In genomic region chr11:68032003-68032402, GRCh38 we compare ENCODE assay signal across 9 cellular contexts. TPM values are rescaled to one million over a fixed set of nuclear protein-coding genes. Genes with fewer than 3 reads are reported as not detected.
DNase-seq lines count a peak whose midpoint lies in the region; ATAC-seq, FAIRE-seq and TF ChIP-seq lines count a peak whose summit lies in the region.
"Had no signal": no experiment of that assay in that cellular context is flagged by ENCODE, and none has a peak within 500 bp of the region (broad histone marks: within the 10 kb centered on the region; RNA-seq: fewer than 3 reads in every experiment).

No MANE protein-coding gene starts in this region.

- H3K14ac ChIP-seq in H9 (ENCODE audit: insufficient read depth, low read length), result no peak overlapping the region

- FAIRE-seq in A549 (lab: Jason Lieb, UNC) (no peak), kidney (lab: Jason Lieb, UNC) (no peak), small intestine (lab: Jason Lieb, UNC) (no peak)

- no peak for DNase-seq in A549 (ENCODE audit: low read depth in 1 of 2, low spot score in 1 of 2)
- no peak for DNase-seq in H9
- DNase-seq in activated T-helper 2 cell treated with anti-CD3 and anti-CD28 coated beads, Interferon-gamma antibody, Interleukin-2, Interleukin-4, amounts not matched to agents 10 μg/mL and 5 μg/mL and 100 μg/mL, durations not matched to agents 14 hours and 24 hours and 36 hours (ENCODE audit: low spot score), result no peak
- no peak for DNase-seq in kidney
- DNase-seq in small intestine, result no peak
- no peak for DNase-seq in stimulated activated naive CD4-positive, alpha-beta T cell treated with Interleukin-2 at 50 U/mL for 16 hours (lab: John Stamatoyannopoulos, UW)
- no peak for DNase-seq in AG08395 (ENCODE audit: low spot score)
- DNase-seq: lower lobe of right lung had no signal

- no peak overlapping the region for H2BK120ac ChIP-seq in H9 (ENCODE audit: low read depth, low read length, poor library complexity, severe bottlenecking)

- H3K27ac Mint-ChIP-seq in H9, result peak overlapping the region in 2 of 3 experiments; percentile 4 to 26; a peak in 2 of 7 replicates
- H3K27ac Mint-ChIP-seq in activated T-helper 2 cell treated with anti-CD3 and anti-CD28 coated beads, Interferon-gamma antibody, Interleukin-2, Interleukin-4, amounts not matched to agents 10 μg/mL and 5 μg/mL and 100 μg/mL, durations not matched to agents 14 hours and 24 hours and 36 hours, result peak overlapping the region; percentile 95

- 85% methylated on average over 8 of the region's 9 CpGs for WGBS in A549 (ENCODE audit: missing lambda C conversion rate)
- no CpG with 5 or more reads among the region's 9 CpGs for WGBS in H9 (ENCODE audit: extremely low coverage, insufficient read length, low lambda C conversion rate)
- WGBS in small intestine, 3 donors, result 48 to 67% (median 65%) methylated on average over 7 to 9 of the region's 9 CpGs

- no peak overlapping the region for H3T11ph ChIP-seq in H9 (ENCODE audit: low read length)

- peaks cover 22 to 24% of the 10 kb centered on the region in 2 experiments for H3K4me1 Mint-ChIP-seq in H9
- H3K4me1 Mint-ChIP-seq in activated T-helper 2 cell treated with anti-CD3 and anti-CD28 coated beads, Interferon-gamma antibody, Interleukin-2, Interleukin-4, amounts not matched to agents 10 μg/mL and 5 μg/mL and 100 μg/mL, durations not matched to agents 14 hours and 24 hours and 36 hours (ENCODE audit: low read depth), result peaks cover 27% of the 10 kb centered on the region

- H3K4ac ChIP-seq in H9 (ENCODE audit: low read depth, low read length), result no peak overlapping the region

- no peak overlapping the region for H2BK12ac ChIP-seq in H9 (ENCODE audit: insufficient read length, low read depth, low read length)

- H3K4me3 ChIP-seq in A549 (peak overlapping the region; percentile 94; the same call in 2 of the 3 replicates), kidney (ENCODE audit: low read length in 2 of 2) (peak overlapping the region; percentile 20 to 96), small intestine (ENCODE audit: low read depth in 1 of 2, low read length in 2 of 2) (no peak overlapping the region)

- POLR2A ChIA-PET in A549 (lab: Yijun Ruan, JAX), result interaction anchor here (2.5 kb wide), 1 partner anchor 19 kb away, joined by 16 read pairs; no protein-coding TSS in a partner anchor

- H3K56ac ChIP-seq in H9 (ENCODE audit: insufficient read length, low read depth, low read length), result no peak overlapping the region

- H3K23ac ChIP-seq in H9 (ENCODE audit: insufficient read length, low read depth, low read length), result no peak overlapping the region

- no peaks in the 10 kb centered on the region for H4K20me1 ChIP-seq in H9 (ENCODE audit: control insufficient read depth, insufficient read depth, insufficient read length)

- H2BK5ac ChIP-seq in H9 (ENCODE audit: insufficient read length, low read length), result no peak overlapping the region

- H3K79me1 ChIP-seq in H9 (ENCODE audit: insufficient read depth, low read depth, low read length, poor library complexity, severe bottlenecking), result peaks cover 5% of the 10 kb centered on the region

- no peak overlapping the region for H4K5ac ChIP-seq in H9 (ENCODE audit: insufficient read length, low read depth, low read length)

- no peak for TF ChIP-seq RAD21 in A549 (conservative IDR thresholded peaks at IDR 0.05 in 1 of 2, IDR thresholded peaks at IDR 0.05 in 1 of 2)

- no peak for TF ChIP-seq CTCF in A549 (IDR thresholded peaks at IDR 0.05)
- TF ChIP-seq CTCF in H9 (conservative IDR thresholded peaks at IDR 0.05), result no peak
- TF ChIP-seq CTCF in kidney (IDR thresholded peaks at IDR 0.05; ENCODE audit: borderline replicate concordance, extremely low read depth, insufficient read depth), result no peak

- H3K23me2 ChIP-seq in H9 (ENCODE audit: insufficient read length, low read depth, low read length, poor library complexity, severe bottlenecking), result peaks cover 8% of the 10 kb centered on the region

- H3K9me3 ChIP-seq in A549 (no peaks in the 10 kb centered on the region), H9 (ENCODE audit: control insufficient read depth, low read depth, low read length) (no peaks in the 10 kb centered on the region), kidney (ENCODE audit: control insufficient read depth in 1 of 2, low read length in 2 of 2) (no peaks in the 10 kb centered on the region), small intestine (ENCODE audit: control insufficient read depth, low read depth) (no peaks in the 10 kb centered on the region)
- H3K9me3 ChIP-seq: lower lobe of right lung had no signal

- no peak overlapping the region for H4K8ac ChIP-seq in H9 (replicated peaks; ENCODE audit: insufficient read length, low read depth, low read length)

- TF ChIP-seq EP300 in A549 (IDR thresholded peaks at IDR 0.05), result no peak

- CTCF ChIA-PET in A549 (lab: Yijun Ruan, JAX), result interaction anchor here (1.1 to 1.3 kb wide), 4 partner anchors 10 to 76 kb away, joined by 3 to 4 read pairs (median 3); partner anchors contain the start of gene ALDH3B1

- no peak overlapping the region for H2AK5ac ChIP-seq in H9 (ENCODE audit: insufficient read length, low read length)

- no peak overlapping the region for H3K18ac ChIP-seq in H9 (ENCODE audit: insufficient read length, low read depth, low read length)

- H3K27ac ChIP-seq in A549, result peak overlapping the region; percentile 94 to 98; a peak in 5 of 6 replicates
- no peak overlapping the region for H3K27ac ChIP-seq in H9 (ENCODE audit: insufficient read length, low read depth, low read length)
- H3K27ac ChIP-seq in kidney (ENCODE audit: low read depth in 2 of 2, low read length in 2 of 2), result no peak overlapping the region
- H3K27ac ChIP-seq in small intestine (ENCODE audit: low read depth in 1 of 2, low read length in 1 of 2), result no peak overlapping the region

- no peak overlapping the region for H2BK15ac ChIP-seq in H9 (ENCODE audit: low read depth, low read length)

- H3K4me2 ChIP-seq in A549, result peak overlapping the region; percentile 88
- peak overlapping the region; percentile 27 for H3K4me2 ChIP-seq in H9 (ENCODE audit: insufficient read depth, insufficient read length, low read length)

- H2AFZ ChIP-seq in H9 (ENCODE audit: low read length), result no peak overlapping the region

- H3K9me3 Mint-ChIP-seq in H9, result no peaks in the 10 kb centered on the region
- H3K9me3 Mint-ChIP-seq in activated T-helper 2 cell treated with anti-CD3 and anti-CD28 coated beads, Interferon-gamma antibody, Interleukin-2, Interleukin-4, amounts not matched to agents 10 μg/mL and 5 μg/mL and 100 μg/mL, durations not matched to agents 14 hours and 24 hours and 36 hours, result no peaks in the 10 kb centered on the region

- peaks cover 3 to 7% of the 10 kb centered on the region in 2 donors for H3K36me3 ChIP-seq in kidney (ENCODE audit: control insufficient read depth in 1 of 2, insufficient read depth in 2 of 2, low read length in 2 of 2)
- peaks cover 3 to 5% of the 10 kb centered on the region in 2 donors for H3K36me3 ChIP-seq in small intestine (ENCODE audit: control insufficient read depth in 2 of 2, insufficient read depth in 2 of 2, low read length in 2 of 2)

- no peaks in the 10 kb centered on the region for H3K79me2 ChIP-seq in H9 (ENCODE audit: insufficient read depth, low read length)

- intact Hi-C loops in activated T-helper 2 cell treated with anti-CD3 and anti-CD28 coated beads, Interferon-gamma antibody, Interleukin-2, Interleukin-4, amounts not matched to agents 10 μg/mL and 5 μg/mL and 100 μg/mL, durations not matched to agents 14 hours and 24 hours and 36 hours (cut with micrococcal nuclease), result loop anchor here (10.0 kb wide), 1 partner anchor 183 kb away; the partner anchor contains the start of gene KMT5B
- intact Hi-C loops in kidney (cut with DNase I), result no loop called here

- peaks cover 53% of the 10 kb centered on the region for H3K4me1 ChIP-seq in A549
- no peaks in the 10 kb centered on the region; the same call in 1 of the 2 replicates for H3K4me1 ChIP-seq in H9 (ENCODE audit: insufficient read depth, low read length)
- H3K4me1 ChIP-seq in kidney (ENCODE audit: control insufficient read depth in 1 of 2, insufficient read depth in 1 of 2, low read depth in 1 of 2, low read length in 2 of 2), result peaks cover 10 to 26% of the 10 kb centered on the region in 2 donors
- peaks cover 0 to 2% of the 10 kb centered on the region in 2 donors for H3K4me1 ChIP-seq in small intestine (ENCODE audit: control insufficient read depth in 2 of 2, insufficient read depth in 1 of 2, low read depth in 1 of 2, low read length in 1 of 2)

- no peak overlapping the region for H2BK20ac ChIP-seq in H9 (ENCODE audit: low read depth, low read length, poor library complexity, severe bottlenecking)

- H3K27me3 Mint-ChIP-seq in H9 (ENCODE audit: low read depth), result no peaks in the 10 kb centered on the region
- no peaks in the 10 kb centered on the region for H3K27me3 Mint-ChIP-seq in activated T-helper 2 cell treated with anti-CD3 and anti-CD28 coated beads, Interferon-gamma antibody, Interleukin-2, Interleukin-4, amounts not matched to agents 10 μg/mL and 5 μg/mL and 100 μg/mL, durations not matched to agents 14 hours and 24 hours and 36 hours (ENCODE audit: low read depth)

- H4K91ac ChIP-seq in H9 (ENCODE audit: insufficient read length, low read depth, low read length), result no peak overlapping the region

- H3K27me3 ChIP-seq in H9 (ENCODE audit: insufficient read depth, low read length), result no peaks in the 10 kb centered on the region
- H3K27me3 ChIP-seq in small intestine (ENCODE audit: control insufficient read depth in 2 of 2, insufficient read depth in 2 of 2, low read length in 2 of 2), result no peaks in the 10 kb centered on the region

- ATAC-seq in A549, result no peak
- ATAC-seq in HG03097 (IDR thresholded peaks at IDR 0.05; ENCODE audit: low FRiP score, unreplicated experiment), result no peak
- ATAC-seq: lower lobe of right lung had no signal

- H3K9ac ChIP-seq in H9 (ENCODE audit: extremely low read depth, insufficient read length, low read length), result no peak overlapping the region
- H3K9ac ChIP-seq in kidney (ENCODE audit: low read length in 2 of 2), result peak overlapping the region; percentile 37 to 99

- peaks cover 11 to 34% (median 21%) of the 10 kb centered on the region in 3 experiments; a peak in 6 of 7 replicates for H3K36me3 Mint-ChIP-seq in H9 (ENCODE audit: insufficient read depth in 1 of 3, low read depth in 3 of 3)
- H3K36me3 Mint-ChIP-seq in activated T-helper 2 cell treated with anti-CD3 and anti-CD28 coated beads, Interferon-gamma antibody, Interleukin-2, Interleukin-4, amounts not matched to agents 10 μg/mL and 5 μg/mL and 100 μg/mL, durations not matched to agents 14 hours and 24 hours and 36 hours (ENCODE audit: low read depth), result peaks cover 10% of the 10 kb centered on the region

- TF ChIP-seq POLR2A in A549 (IDR thresholded peaks at IDR 0.05; ENCODE audit: low read length), result no peak

- H3K4me3 Mint-ChIP-seq in H9, result peak overlapping the region; percentile 94 to 96
- peak overlapping the region; percentile 97 for H3K4me3 Mint-ChIP-seq in activated T-helper 2 cell treated with anti-CD3 and anti-CD28 coated beads, Interferon-gamma antibody, Interleukin-2, Interleukin-4, amounts not matched to agents 10 μg/mL and 5 μg/mL and 100 μg/mL, durations not matched to agents 14 hours and 24 hours and 36 hours (ENCODE audit: low read depth)

RNA-seq across cellular contexts. Expression of gene NDUFS8, which starts 1.5 kb away (rescaled TPM):
- polyA plus RNA-seq in A549 (2011; rRNA removed) (71.0 and 73.7 TPM in 2 replicates), A549 (2017; fragmentation: RNase III; extraction: RNeasy Plus Mini Kit Qiagen cat#74134 plus additional on column Dnase treatment) (283 to 300 TPM (median 298 TPM) in 3 replicates), kidney (ENCODE audit: insufficient read depth, low read depth, low replicate concordance) (472 TPM), small intestine (100 to 1,000 TPM; 203 to 290 (median 204) TPM)
- 361 and 428 TPM in 2 replicates for polyA plus RNA-seq in A549 (2012; cell fraction: cytosol; rRNA removed)
- 379 and 494 TPM in 2 replicates for polyA plus RNA-seq in A549 (2012; cell fraction: nucleus; rRNA removed)
- polyA minus RNA-seq in A549 (2011; rRNA and poly(A)+ RNA removed), result 93.4 and 105 TPM in 2 replicates
- total RNA-seq in H9 (2021) (213 and 214 TPM in 2 replicates), kidney (144 TPM)
- 125 and 139 TPM in 2 replicates for total RNA-seq in activated T-helper 2 cell treated with anti-CD3 and anti-CD28 coated beads, Interferon-gamma antibody, Interleukin-2, Interleukin-4, amounts not matched to agents 10 μg/mL and 5 μg/mL and 100 μg/mL, durations not matched to agents 14 hours and 24 hours and 36 hours

RNA-seq across cellular contexts. Expression of gene TCIRG1, which starts 6.8 kb away (rescaled TPM):
- polyA plus RNA-seq in A549 (2011; rRNA removed) (36.3 and 49.4 TPM in 2 replicates), A549 (2017; fragmentation: RNase III; extraction: RNeasy Plus Mini Kit Qiagen cat#74134 plus additional on column Dnase treatment) (94.9 to 120 TPM (median 115 TPM) in 3 replicates), kidney (ENCODE audit: insufficient read depth, low read depth, low replicate concordance) (36.3 TPM), small intestine (100 to 1,000 TPM; 205 to 437 (median 365) TPM)
- 99.5 and 132 TPM in 2 replicates for polyA plus RNA-seq in A549 (2012; cell fraction: cytosol; rRNA removed)
- polyA plus RNA-seq in A549 (2012; cell fraction: nucleus; rRNA removed), result 1,336 and 1,871 TPM in 2 replicates
- polyA minus RNA-seq in A549 (2011; rRNA and poly(A)+ RNA removed), result 33.0 and 50.4 TPM in 2 replicates
- total RNA-seq in H9 (2021) (24.4 and 27.1 TPM in 2 replicates), kidney (97.1 TPM)
- total RNA-seq in activated T-helper 2 cell treated with anti-CD3 and anti-CD28 coated beads, Interferon-gamma antibody, Interleukin-2, Interleukin-4, amounts not matched to agents 10 μg/mL and 5 μg/mL and 100 μg/mL, durations not matched to agents 14 hours and 24 hours and 36 hours, result 148 and 154 TPM in 2 replicates

RNA-seq across cellular contexts. Expression of gene ALDH3B1, which starts 21.9 kb away (rescaled TPM):
- polyA plus RNA-seq in A549 (2011; rRNA removed) (109 and 130 TPM in 2 replicates), A549 (2017; fragmentation: RNase III; extraction: RNeasy Plus Mini Kit Qiagen cat#74134 plus additional on column Dnase treatment) (93.7 to 104 TPM (median 94.4 TPM) in 3 replicates), kidney (ENCODE audit: insufficient read depth, low read depth, low replicate concordance) (20.9 TPM), small intestine (10 to 100 TPM; 14.4 to 25.1 (median 18.1) TPM)
- polyA plus RNA-seq in A549 (2012; cell fraction: cytosol; rRNA removed), result 155 and 214 TPM in 2 replicates
- polyA plus RNA-seq in A549 (2012; cell fraction: nucleus; rRNA removed), result 236 and 305 TPM in 2 replicates
- 46.0 and 65.0 TPM in 2 replicates for polyA minus RNA-seq in A549 (2011; rRNA and poly(A)+ RNA removed)
- total RNA-seq in H9 (2021) (not detected in 2 replicates), kidney (42.7 TPM)
- total RNA-seq in activated T-helper 2 cell treated with anti-CD3 and anti-CD28 coated beads, Interferon-gamma antibody, Interleukin-2, Interleukin-4, amounts not matched to agents 10 μg/mL and 5 μg/mL and 100 μg/mL, durations not matched to agents 14 hours and 24 hours and 36 hours, result not detected in 2 replicates

RNA-seq across cellular contexts. Expression of gene UNC93B1, which starts 28.1 kb away (rescaled TPM):
- polyA plus RNA-seq in A549 (2011; rRNA removed) (49.4 and 55.5 TPM in 2 replicates), A549 (2017; fragmentation: RNase III; extraction: RNeasy Plus Mini Kit Qiagen cat#74134 plus additional on column Dnase treatment) (43.7 to 51.2 TPM (median 47.1 TPM) in 3 replicates), kidney (ENCODE audit: insufficient read depth, low read depth, low replicate concordance) (21.3 TPM), small intestine (10 to 100 TPM; 37.9 to 82.1 (median 45.0) TPM)
- polyA plus RNA-seq in A549 (2012; cell fraction: cytosol; rRNA removed), result 69.3 and 103 TPM in 2 replicates
- 270 and 373 TPM in 2 replicates for polyA plus RNA-seq in A549 (2012; cell fraction: nucleus; rRNA removed)
- 103 and 125 TPM in 2 replicates for polyA minus RNA-seq in A549 (2011; rRNA and poly(A)+ RNA removed)
- total RNA-seq in H9 (2021) (21.7 and 23.3 TPM in 2 replicates), kidney (67.9 TPM)
- total RNA-seq in activated T-helper 2 cell treated with anti-CD3 and anti-CD28 coated beads, Interferon-gamma antibody, Interleukin-2, Interleukin-4, amounts not matched to agents 10 μg/mL and 5 μg/mL and 100 μg/mL, durations not matched to agents 14 hours and 24 hours and 36 hours, result 12.3 and 14.1 TPM in 2 replicates

Comparison
In these comparisons a context has a peak if more than half of its experiments do, and no peak if none do; other contexts are left out.
1. H3K27ac ChIP-seq: peak in A549 (2 of 2); none in H9 (single experiment), kidney (0 of 2) and small intestine (0 of 2).
2. H3K4me3 ChIP-seq: peak in A549 (single experiment) and kidney (2 of 2); none in small intestine (0 of 2).
3. RNA of gene ALDH3B1, which starts 21.9 kb away (total RNA-seq): 42.7 TPM in kidney (single experiment); not detected in H9 and not detected in activated T-helper 2 cell treated with anti-CD3 and anti-CD28 coated beads, Interferon-gamma antibody, Interleukin-2, Interleukin-4, amounts not matched to agents 10 μg/mL and 5 μg/mL and 100 μg/mL, durations not matched to agents 14 hours and 24 hours and 36 hours; every median in the first group is over 10 times any median in the second.